8 cellular contexts compared by ENCODE assay signal in genomic region chr3:40456279-40456939, GRCh38. TPM values are rescaled to one million over a fixed set of nuclear protein-coding genes. Genes with fewer than 3 reads are reported as not detected.
DNase-seq lines count a peak whose midpoint lies in the region; FAIRE-seq and TF ChIP-seq lines count a peak whose summit lies in the region.

No MANE protein-coding gene starts in this region.

- H3K27ac ChIP-seq in adrenal gland, result peak overlapping the region; percentile 51 to 94 (median 84)
- peak overlapping the region; percentile 87 to 91 for H3K27ac ChIP-seq in kidney (ENCODE audit: low read depth in 2 of 2, low read length in 2 of 2)
- H3K27ac ChIP-seq in substantia nigra (ENCODE audit: low read depth, low read length, poor library complexity, severe bottlenecking), result peak overlapping the region; percentile 83

- H3K9ac ChIP-seq in kidney (ENCODE audit: low read length in 2 of 2), result peak overlapping the region; percentile 73 to 93

- peak overlapping the region; percentile 93 for H3K27ac Mint-ChIP-seq in T-helper 2 cell treated with Interferon-gamma antibody and Interleukin-4, amounts not matched to agents 5 μg/mL and 100 μg/mL, for 36 hours

- H3K27me3 Mint-ChIP-seq in T-helper 2 cell treated with Interferon-gamma antibody and Interleukin-4, amounts not matched to agents 5 μg/mL and 100 μg/mL, for 36 hours (ENCODE audit: low read depth), result no peaks in the 10 kb centered on the region

- H3K9me3 ChIP-seq in adrenal gland (replicated peaks in 1 of 3), result no peaks in the 10 kb centered on the region
- H3K9me3 ChIP-seq in kidney (ENCODE audit: control insufficient read depth in 1 of 2, low read length in 2 of 2), result no peaks in the 10 kb centered on the region

- peaks cover 45% of the 10 kb centered on the region for H3K4me1 Mint-ChIP-seq in T-helper 2 cell treated with Interferon-gamma antibody and Interleukin-4, amounts not matched to agents 5 μg/mL and 100 μg/mL, for 36 hours (ENCODE audit: low read depth)

- peaks cover 28% of the 10 kb centered on the region for H3K36me3 Mint-ChIP-seq in T-helper 2 cell treated with Interferon-gamma antibody and Interleukin-4, amounts not matched to agents 5 μg/mL and 100 μg/mL, for 36 hours (ENCODE audit: low read depth)

- H3K9me3 Mint-ChIP-seq in T-helper 2 cell treated with Interferon-gamma antibody and Interleukin-4, amounts not matched to agents 5 μg/mL and 100 μg/mL, for 36 hours, result no peaks in the 10 kb centered on the region

- intact Hi-C loops in adrenal gland (cut with DNase I) (loop anchor here in 1 of 2 donors (10.0 kb wide), 1 partner anchor 58 kb away; no protein-coding TSS in a partner anchor), kidney (cut with DNase I) (no loop called here)

- DNase-seq in T-helper 2 cell treated with Interferon-gamma antibody and Interleukin-4, amounts not matched to agents 5 μg/mL and 100 μg/mL, for 36 hours (ENCODE audit: low spot score), result no peak
- DNase-seq in T-helper 2 cell, result no peak
- peak in 1 of 7 donors; percentile 14 for DNase-seq in adrenal gland
- DNase-seq in kidney, result no peak
- no peak for DNase-seq in substantia nigra (lab: John Stamatoyannopoulos, UW)
- no peak for DNase-seq in NCI-H2107 (lab: John Stamatoyannopoulos, UW)
- no peak for DNase-seq in NCI-H345 (lab: John Stamatoyannopoulos, UW)
- no peak for DNase-seq in retina

- TF ChIP-seq CTCF in adrenal gland (IDR thresholded peaks at IDR 0.05), result no peak
- no peak for TF ChIP-seq CTCF in kidney (IDR thresholded peaks at IDR 0.05; ENCODE audit: borderline replicate concordance, extremely low read depth, insufficient read depth)

- peaks cover 0 to 33% of the 10 kb centered on the region in 2 donors for H3K36me3 ChIP-seq in adrenal gland (replicated peaks in 1 of 2)
- peaks cover 3 to 22% of the 10 kb centered on the region in 2 donors for H3K36me3 ChIP-seq in kidney (ENCODE audit: control insufficient read depth in 1 of 2, insufficient read depth in 2 of 2, low read length in 2 of 2)

- H3K4me3 Mint-ChIP-seq in T-helper 2 cell treated with Interferon-gamma antibody and Interleukin-4, amounts not matched to agents 5 μg/mL and 100 μg/mL, for 36 hours, result peak overlapping the region; percentile 89

- no peaks in the 10 kb centered on the region for H3K27me3 ChIP-seq in adrenal gland

- H3K4me1 ChIP-seq in adrenal gland (replicated peaks in 1 of 2), result peaks cover 14 to 42% of the 10 kb centered on the region in 2 donors
- peaks cover 14 to 16% of the 10 kb centered on the region in 2 donors for H3K4me1 ChIP-seq in kidney (ENCODE audit: control insufficient read depth in 1 of 2, insufficient read depth in 1 of 2, low read depth in 1 of 2, low read length in 2 of 2)

- peak overlapping the region; percentile 52 to 93 (median 70) for H3K4me3 ChIP-seq in adrenal gland
- H3K4me3 ChIP-seq in kidney (ENCODE audit: low read length in 2 of 2), result peak overlapping the region; percentile 74 to 75

- 48 to 57% (median 53%) methylated on average over 29 of the region's 29 CpGs for WGBS in adrenal gland, 4 donors

- TF ChIP-seq POLR2A in adrenal gland (IDR thresholded peaks at IDR 0.05), result no peak

- FAIRE-seq in kidney (lab: Jason Lieb, UNC), result no peak

RNA-seq across cellular contexts. Expression of gene RPL14, which starts 0.7 kb away (rescaled TPM):
- total RNA-seq in adrenal gland, result 1,000 to 10,000 TPM in 4 of 8 donors, 100 to 1,000 TPM in 4; 235 to 1,616 (median 825) TPM
- polyA plus RNA-seq in adrenal gland, result 1,000 to 10,000 TPM in 2 of 3 donors, 100 to 1,000 TPM in 1; 803 to 2,243 (median 2,022) TPM
- total RNA-seq in kidney, result 1,497 TPM
- polyA plus RNA-seq in kidney (ENCODE audit: insufficient read depth, low read depth, low replicate concordance), result 778 TPM

RNA-seq across cellular contexts. Expression of gene ZNF619, which starts 20.5 kb away (rescaled TPM):
- total RNA-seq in adrenal gland (10 to 100 TPM in 1 of 8 donors, 1 to 10 TPM in 6, under 1 TPM in 1; 0.79 to 11.0 (median 6.9) TPM), kidney (9.0 TPM)
- polyA plus RNA-seq in adrenal gland (1 to 10 TPM in 2 of 3 donors, under 1 TPM in 1; 0.77 to 4.9 (median 1.2) TPM), kidney (ENCODE audit: insufficient read depth, low read depth, low replicate concordance) (1.4 TPM)

RNA-seq across cellular contexts. Expression of gene ZNF620, which starts 49.4 kb away (rescaled TPM):
- total RNA-seq in adrenal gland, result 10 to 100 TPM in 1 of 8 donors, 1 to 10 TPM in 6, under 1 TPM in 1; 0.97 to 10.1 (median 4.2) TPM
- 1 to 10 TPM; 1.3 to 2.6 (median 2.5) TPM for polyA plus RNA-seq in adrenal gland
- total RNA-seq in kidney, result 6.9 TPM
- 2.8 TPM for polyA plus RNA-seq in kidney (ENCODE audit: insufficient read depth, low read depth, low replicate concordance)
